Comparison of ENCODE assay signal across 1 cellular context in genomic region chr9:133119461-133120342, GRCh38.
TF ChIP-seq lines count a peak whose summit lies in the region.

No MANE protein-coding gene starts in this region.

TF ChIP-seq in HEK293, 187 proteins besides CTCF, POLR2A, EP300 and RAD21 (continued from another document):
- TF ChIP-seq HIC1 (tag by site-specific recombination; IDR thresholded peaks at IDR 0.05) = peak; percentile 41; the same call in 1 of the 2 replicates
